In genomic region chr18:79604205-79604912, GRCh38 we compare ENCODE assay signal across 15 cellular contexts.
"Had no signal": no experiment of that assay in that cellular context is flagged by ENCODE, and none has a peak within 500 bp of the region (broad histone marks: within the 10 kb centered on the region; RNA-seq: fewer than 3 reads in every experiment).

No MANE protein-coding gene starts in this region.

- H3K27me3 ChIP-seq: testis had no signal

- DNase-seq: activated CD4-positive, alpha-beta T cell treated with anti-CD3 and anti-CD28 coated beads, Interleukin-2, amount 10 ng/mL, durations not matched to agents 7 days and 5 days; activated CD4-positive, CD25-positive, alpha-beta regulatory T cell; activated CD8-positive, alpha-beta memory T cell treated with anti-CD3 and anti-CD28 coated beads for 24 hours; activated naive CD4-positive, alpha-beta T cell treated with anti-CD3 and anti-CD28 coated beads, Interleukin-2, amount 50 U/mL, for 16 hours; body of pancreas; erythroblast; hypothalamus; stimulated activated CD4-positive, alpha-beta T cell treated with anti-CD3 and anti-CD28 coated beads, Interleukin-4, amount 100 ng/mL, for 24 hours; stimulated activated naive CD8-positive, alpha-beta T cell treated with anti-CD3 and anti-CD28 coated beads, Interleukin-15, amount 100 ng/mL, for 72 hours; testis had no signal

- H3K27ac ChIP-seq: adrenal gland, body of pancreas, testis had no signal

- H3K27me3 Mint-ChIP-seq: activated CD4-positive, alpha-beta T cell treated with anti-CD3 and anti-CD28 coated beads, Interleukin-2, amount 10 ng/mL, durations not matched to agents 7 days and 5 days; stimulated activated naive CD8-positive, alpha-beta T cell treated with anti-CD3 and anti-CD28 coated beads, Interleukin-15, amount 100 ng/mL, for 72 hours had no signal

- H3K9me3 Mint-ChIP-seq: activated CD4-positive, alpha-beta T cell treated with anti-CD3 and anti-CD28 coated beads, Interleukin-2, amount 10 ng/mL, durations not matched to agents 7 days and 5 days; central memory CD8-positive, alpha-beta T cell; dendritic cell treated with granulocyte-macrophage colony-stimulating factor and Interleukin-4, amounts not matched to agents 40 ng/mL and 50 ng/mL, for 4 days; memory B cell; neural crest cell; stimulated activated naive CD8-positive, alpha-beta T cell treated with anti-CD3 and anti-CD28 coated beads, Interleukin-15, amount 100 ng/mL, for 72 hours had no signal

- H3K4me1 ChIP-seq: adrenal gland, body of pancreas had no signal

- H3K4me3 Mint-ChIP-seq: activated CD4-positive, alpha-beta T cell treated with anti-CD3 and anti-CD28 coated beads, Interleukin-2, amount 10 ng/mL, durations not matched to agents 7 days and 5 days; central memory CD8-positive, alpha-beta T cell; dendritic cell treated with granulocyte-macrophage colony-stimulating factor and Interleukin-4, amounts not matched to agents 40 ng/mL and 50 ng/mL, for 4 days; memory B cell; neural crest cell; stimulated activated naive CD8-positive, alpha-beta T cell treated with anti-CD3 and anti-CD28 coated beads, Interleukin-15, amount 100 ng/mL, for 72 hours had no signal

- H3K36me3 ChIP-seq: adrenal gland had no signal

- H3K27ac Mint-ChIP-seq: activated CD4-positive, alpha-beta T cell treated with anti-CD3 and anti-CD28 coated beads, Interleukin-2, amount 10 ng/mL, durations not matched to agents 7 days and 5 days; dendritic cell treated with granulocyte-macrophage colony-stimulating factor and Interleukin-4, amounts not matched to agents 40 ng/mL and 50 ng/mL, for 4 days; memory B cell; stimulated activated naive CD8-positive, alpha-beta T cell treated with anti-CD3 and anti-CD28 coated beads, Interleukin-15, amount 100 ng/mL, for 72 hours had no signal

- H3K4me3 ChIP-seq: adrenal gland, body of pancreas, testis had no signal

- H3K4me1 Mint-ChIP-seq: activated CD4-positive, alpha-beta T cell treated with anti-CD3 and anti-CD28 coated beads, Interleukin-2, amount 10 ng/mL, durations not matched to agents 7 days and 5 days; central memory CD8-positive, alpha-beta T cell; memory B cell; neural crest cell; stimulated activated naive CD8-positive, alpha-beta T cell treated with anti-CD3 and anti-CD28 coated beads, Interleukin-15, amount 100 ng/mL, for 72 hours had no signal

- H3K36me3 Mint-ChIP-seq: memory B cell had no signal

- ATAC-seq: body of pancreas had no signal

- H3K9me3 ChIP-seq: adrenal gland, body of pancreas, testis had no signal
